Comparison of ENCODE assay signal across 23 cellular contexts in the genomic region with DNA sequence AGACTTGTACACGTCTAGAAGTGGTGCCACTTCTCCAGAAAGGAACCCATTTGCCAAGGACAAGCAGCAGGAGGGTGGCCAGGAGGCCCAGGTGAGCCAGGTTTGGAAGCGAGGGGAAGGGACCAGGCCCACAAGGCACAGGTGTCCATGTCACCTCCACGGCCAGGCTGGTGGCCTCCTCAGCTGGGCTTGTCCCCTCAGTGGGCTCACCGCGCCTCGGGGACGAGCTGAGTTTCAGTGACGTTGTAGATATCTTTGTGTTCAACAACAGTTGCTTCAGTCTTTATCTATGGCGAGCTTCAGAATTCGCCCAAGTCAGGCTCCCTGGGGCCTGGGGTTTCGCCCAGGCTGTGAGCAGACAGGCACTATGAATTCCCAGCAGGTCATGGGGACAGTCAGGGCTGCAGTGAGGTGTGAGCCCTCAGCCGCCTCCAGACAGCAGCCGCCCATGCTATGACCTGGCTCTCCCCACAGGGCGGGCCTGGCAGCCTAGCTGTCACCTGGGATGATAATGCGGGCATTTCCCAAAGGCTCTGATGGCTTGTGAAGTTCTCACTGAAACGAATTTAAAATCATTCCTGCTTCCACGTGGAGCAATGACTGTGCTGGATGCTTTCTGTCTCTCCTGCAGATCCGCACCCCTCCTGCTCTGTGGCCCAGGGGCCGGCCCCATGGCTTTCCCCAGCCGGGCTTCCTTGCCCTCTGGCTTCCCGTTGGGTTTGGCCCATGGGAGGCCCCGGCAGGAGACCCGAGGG.
DNase-seq lines count a peak whose midpoint lies in the region; FAIRE-seq and TF ChIP-seq lines count a peak whose summit lies in the region.
"Had no signal": no experiment of that assay in that cellular context is flagged by ENCODE, and none has a peak within 500 bp of the region (broad histone marks: within the 10 kb centered on the region; RNA-seq: fewer than 3 reads in every experiment).

No MANE protein-coding gene starts in this region.

- CTCF ChIA-PET in RWPE1 (lab: Yijun Ruan, JAX) = no interaction called here

- DNase-seq in RWPE1 (ENCODE audit: low spot score) = no peak
- DNase-seq in keratinocyte (ENCODE audit: low read depth, low spot score) = no peak
- no peak for DNase-seq in activated CD4-positive, CD25-positive, alpha-beta regulatory T cell (lab: John Stamatoyannopoulos, UW)
- no peak for DNase-seq in HK-2 (ENCODE audit: unreplicated experiment)
- no peak for DNase-seq in nucleus accumbens (lab: John Stamatoyannopoulos, UW)
- DNase-seq: AML-193; Caco-2; CD4-positive, CD25-positive, alpha-beta regulatory T cell; GDM1; GOT3; HFFc6; NCI-H1092 treated with DMSO at 0.1 percent for 48 hours; NCI-H1694; NCI-H2081 treated with DMSO at 0.1 percent for 48 hours; NCI-H2227 treated with DMSO at 0.1 percent for 48 hours; NCI-H510A treated with DMSO at 0.1 percent for 48 hours; NCI-H774; OCI-M1; SIG-M5; T-cell had no signal

- H3K9ac ChIP-seq in BLaER1 (no peak overlapping the region), keratinocyte (ENCODE audit: control insufficient read depth, extremely low read depth, insufficient read depth, low read length) (no peak overlapping the region)

- no peaks in the 10 kb centered on the region for H3K27me3 ChIP-seq in BLaER1
- H3K27me3 ChIP-seq in keratinocyte (ENCODE audit: control insufficient read depth, extremely low read depth, insufficient read depth, low read length) = no peaks in the 10 kb centered on the region

- H3K79me2 ChIP-seq in keratinocyte (ENCODE audit: control insufficient read depth, insufficient read depth, low read length) = no peaks in the 10 kb centered on the region

- H3K4me1 ChIP-seq in BLaER1 (peaks cover 90% of the 10 kb centered on the region), keratinocyte (ENCODE audit: control insufficient read depth, extremely low read depth, insufficient read depth, low read length) (peaks cover 31% of the 10 kb centered on the region)
- H3K4me1 ChIP-seq: Caco-2 had no signal

- dilution Hi-C loops in keratinocyte (cut with MboI; ENCODE audit: extremely low pct_ligation_motif_present, low sequenced_read_pairs) = no loop called here

- H3K4me3 ChIP-seq in BLaER1 = no peak overlapping the region
- H3K4me3 ChIP-seq in keratinocyte (ENCODE audit: control insufficient read depth in 2 of 3, extremely low read depth in 1 of 3, insufficient read depth in 2 of 3, low read depth in 1 of 3, low read length in 3 of 3) = no peak overlapping the region

- H4K20me1 ChIP-seq in BLaER1 (no peaks in the 10 kb centered on the region), keratinocyte (ENCODE audit: control insufficient read depth, extremely low read depth, insufficient read depth, low read length) (no peaks in the 10 kb centered on the region)

- H3K36me3 ChIP-seq in BLaER1 (no peaks in the 10 kb centered on the region), keratinocyte (ENCODE audit: control insufficient read depth in 2 of 2, extremely low read depth in 1 of 2, insufficient read depth in 2 of 2, low read length in 2 of 2) (no peaks in the 10 kb centered on the region)

- POLR2A ChIA-PET in RWPE1 (lab: Yijun Ruan, JAX; ENCODE audit: low non-redundant PET) = interaction anchor here (0.6 kb wide), 1 partner anchor 13 kb away, joined by 5 read pairs; no protein-coding TSS in a partner anchor

- FAIRE-seq in keratinocyte (lab: Jason Lieb, UNC) = no peak
- FAIRE-seq: GM19239 had no signal

- no peaks in the 10 kb centered on the region for H3K9me1 ChIP-seq in keratinocyte (ENCODE audit: control insufficient read depth, extremely low read depth, insufficient read depth, low read length)

- H2AFZ ChIP-seq in keratinocyte (ENCODE audit: control insufficient read depth, low read length) = peak overlapping the region; percentile 63

- TF ChIP-seq CTCF in C4-2B (conservative IDR thresholded peaks at IDR 0.05) = no peak
- no peak for TF ChIP-seq CTCF in RWPE1 (conservative IDR thresholded peaks at IDR 0.05; ENCODE audit: low read depth)
- no peak for TF ChIP-seq CTCF in keratinocyte (optimal IDR thresholded peaks at IDR 0.05 in 1 of 3, IDR thresholded peaks at IDR 0.05 in 1 of 3, conservative IDR thresholded peaks at IDR 0.05 in 1 of 3; ENCODE audit: extremely low read depth in 1 of 3, insufficient read depth in 2 of 3, low read length in 3 of 3)

- H3K27ac ChIP-seq in BLaER1 = peak overlapping the region; percentile 79
- H3K27ac ChIP-seq in C4-2B = peak overlapping the region; percentile 7
- H3K27ac ChIP-seq in RWPE1 = peak overlapping the region; percentile 39
- H3K27ac ChIP-seq in keratinocyte (ENCODE audit: control insufficient read depth, insufficient read depth, low read length) = no peak overlapping the region

- H3K9me3 ChIP-seq in BLaER1 (peaks cover 14% of the 10 kb centered on the region), keratinocyte (ENCODE audit: control insufficient read depth, low read depth, low read length) (no peaks in the 10 kb centered on the region)

- peak overlapping the region; percentile 66 for H3K4me2 ChIP-seq in BLaER1
- H3K4me2 ChIP-seq in keratinocyte (ENCODE audit: control insufficient read depth, extremely low read depth, insufficient read depth, low read depth, low read length) = no peak overlapping the region
